In the genomic region with DNA sequence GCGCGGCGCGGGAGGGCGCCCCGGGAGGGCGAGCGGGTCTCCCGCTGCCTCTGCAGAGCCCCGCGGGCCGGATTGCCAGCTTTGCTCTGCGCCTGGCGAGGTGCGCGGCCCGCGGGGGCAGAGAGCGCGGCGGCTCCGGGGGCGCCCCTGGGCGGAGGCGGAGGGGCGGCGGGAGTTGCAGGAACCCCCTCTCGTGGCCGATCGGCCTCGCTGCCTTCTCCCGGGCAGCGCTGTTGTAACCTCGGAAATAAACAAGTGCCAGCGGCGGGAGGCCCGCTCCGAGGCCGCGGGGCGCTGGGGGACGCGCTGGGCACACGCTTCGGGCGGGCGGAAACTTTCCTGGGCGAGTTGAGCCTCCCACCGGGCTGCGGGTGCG, we compare ENCODE assay signal across 10 cellular contexts. TPM values are rescaled to one million over a fixed set of nuclear protein-coding genes. Genes with fewer than 3 reads are reported as not detected.
DNase-seq lines count a peak whose midpoint lies in the region; ATAC-seq, FAIRE-seq and TF ChIP-seq lines count a peak whose summit lies in the region.
"Had no signal": no experiment of that assay in that cellular context is flagged by ENCODE, and none has a peak within 500 bp of the region (broad histone marks: within the 10 kb centered on the region; RNA-seq: fewer than 3 reads in every experiment).

No MANE protein-coding gene starts in this region.

- H3K36me3 Mint-ChIP-seq in activated T-helper 1 cell treated with anti-CD3 and anti-CD28 coated beads, Interleukin-12 subunit alpha, Interleukin-12 subunit beta, Interleukin-2, Interleukin-4 antibody, amounts not matched to agents 30 ng/mL and 10 ng/mL and 1 ng/mL, durations not matched to agents 14 hours and 24 hours and 36 hours (ENCODE audit: low read depth): peaks cover 1% of the 10 kb centered on the region

- H3K4me2 ChIP-seq in keratinocyte (ENCODE audit: control insufficient read depth, extremely low read depth, insufficient read depth, low read depth, low read length): peak overlapping the region; percentile 83

- H3K9ac ChIP-seq in keratinocyte (ENCODE audit: control insufficient read depth, extremely low read depth, insufficient read depth, low read length): peak overlapping the region; percentile 72

- no peaks in the 10 kb centered on the region for H3K4me1 Mint-ChIP-seq in activated T-helper 1 cell treated with anti-CD3 and anti-CD28 coated beads, Interleukin-12 subunit alpha, Interleukin-12 subunit beta, Interleukin-2, Interleukin-4 antibody, amounts not matched to agents 30 ng/mL and 10 ng/mL and 1 ng/mL, durations not matched to agents 14 hours and 24 hours and 36 hours (ENCODE audit: low read depth)

- ATAC-seq in Right ventricle myocardium inferior (peak; percentile 35), HG03442 (IDR thresholded peaks at IDR 0.05; ENCODE audit: unreplicated experiment) (no peak), GM21717 (IDR thresholded peaks at IDR 0.05; ENCODE audit: unreplicated experiment) (no peak)

- peak overlapping the region; percentile 52 for H3K4me3 ChIP-seq in bronchial epithelial cell (ENCODE audit: low read depth, low read length)
- peak overlapping the region; percentile 56 to 86 (median 71) for H3K4me3 ChIP-seq in keratinocyte (ENCODE audit: control insufficient read depth in 2 of 3, extremely low read depth in 1 of 3, insufficient read depth in 2 of 3, low read depth in 1 of 3, low read length in 3 of 3)
- H3K4me3 ChIP-seq in urinary bladder (ENCODE audit: low read depth, low read length): peak overlapping the region; percentile 29

- no peaks in the 10 kb centered on the region for H3K9me1 ChIP-seq in keratinocyte (ENCODE audit: control insufficient read depth, extremely low read depth, insufficient read depth, low read length)

- H3K4me1 ChIP-seq in keratinocyte (ENCODE audit: control insufficient read depth, extremely low read depth, insufficient read depth, low read length): peaks cover 30% of the 10 kb centered on the region
- peaks cover 2% of the 10 kb centered on the region for H3K4me1 ChIP-seq in urinary bladder (ENCODE audit: insufficient read depth)

- no peak overlapping the region for H3K27ac Mint-ChIP-seq in activated T-helper 1 cell treated with anti-CD3 and anti-CD28 coated beads, Interleukin-12 subunit alpha, Interleukin-12 subunit beta, Interleukin-2, Interleukin-4 antibody, amounts not matched to agents 30 ng/mL and 10 ng/mL and 1 ng/mL, durations not matched to agents 14 hours and 24 hours and 36 hours

- peak overlapping the region; percentile 36 for H2AFZ ChIP-seq in keratinocyte (ENCODE audit: control insufficient read depth, low read length)

- FAIRE-seq in bronchial epithelial cell (lab: Jason Lieb, UNC) (no peak), keratinocyte (lab: Jason Lieb, UNC) (no peak)
- FAIRE-seq: D721Med had no signal

- H3K27ac ChIP-seq in keratinocyte (ENCODE audit: control insufficient read depth, insufficient read depth, low read length) (peak overlapping the region; percentile 43), urinary bladder (ENCODE audit: low read depth) (no peak overlapping the region)

- peaks cover 45% of the 10 kb centered on the region for H3K27me3 Mint-ChIP-seq in activated T-helper 1 cell treated with anti-CD3 and anti-CD28 coated beads, Interleukin-12 subunit alpha, Interleukin-12 subunit beta, Interleukin-2, Interleukin-4 antibody, amounts not matched to agents 30 ng/mL and 10 ng/mL and 1 ng/mL, durations not matched to agents 14 hours and 24 hours and 36 hours (ENCODE audit: insufficient read depth)

- H3K27me3 ChIP-seq in bronchial epithelial cell (ENCODE audit: control insufficient read depth, insufficient read depth, low read length): no peaks in the 10 kb centered on the region
- peaks cover 31% of the 10 kb centered on the region for H3K27me3 ChIP-seq in keratinocyte (ENCODE audit: control insufficient read depth, extremely low read depth, insufficient read depth, low read length)

- peaks cover 22% of the 10 kb centered on the region for H3K79me2 ChIP-seq in keratinocyte (ENCODE audit: control insufficient read depth, insufficient read depth, low read length)

- H3K4me3 Mint-ChIP-seq in activated T-helper 1 cell treated with anti-CD3 and anti-CD28 coated beads, Interleukin-12 subunit alpha, Interleukin-12 subunit beta, Interleukin-2, Interleukin-4 antibody, amounts not matched to agents 30 ng/mL and 10 ng/mL and 1 ng/mL, durations not matched to agents 14 hours and 24 hours and 36 hours: no peak overlapping the region

- DNase-seq in Right ventricle myocardium inferior (ENCODE audit: missing footprints): no peak
- DNase-seq in cardiac septum (ENCODE audit: low spot score): no peak
- DNase-seq in bronchial epithelial cell (ENCODE audit: low read depth): no peak
- DNase-seq in keratinocyte (ENCODE audit: low read depth, low spot score): no peak
- DNase-seq in activated T-helper 1 cell treated with anti-CD3 and anti-CD28 coated beads, Interleukin-12 subunit alpha, Interleukin-12 subunit beta, Interleukin-2, Interleukin-4 antibody, amounts not matched to agents 30 ng/mL and 10 ng/mL and 1 ng/mL, durations not matched to agents 14 hours and 24 hours and 36 hours (ENCODE audit: low spot score): no peak

- intact Hi-C loops in Right ventricle myocardium inferior (cut with DNase I): no loop called here
- intact Hi-C loops in cardiac septum (cut with DNase I): no loop called here
- intact Hi-C loops in activated T-helper 1 cell treated with anti-CD3 and anti-CD28 coated beads, Interleukin-12 subunit alpha, Interleukin-12 subunit beta, Interleukin-2, Interleukin-4 antibody, amounts not matched to agents 30 ng/mL and 10 ng/mL and 1 ng/mL, durations not matched to agents 14 hours and 24 hours and 36 hours (cut with micrococcal nuclease): no loop called here

- 1% methylated on average over 51 of the region's 51 CpGs for WGBS in urinary bladder

- no peaks in the 10 kb centered on the region for H3K9me3 ChIP-seq in keratinocyte (ENCODE audit: control insufficient read depth, low read depth, low read length)

- H4K20me1 ChIP-seq in keratinocyte (ENCODE audit: control insufficient read depth, extremely low read depth, insufficient read depth, low read length): no peaks in the 10 kb centered on the region

- no peaks in the 10 kb centered on the region for H3K36me3 ChIP-seq in bronchial epithelial cell (ENCODE audit: control insufficient read depth, insufficient read depth, low read length)
- peaks cover 10 to 15% of the 10 kb centered on the region in 2 experiments for H3K36me3 ChIP-seq in keratinocyte (ENCODE audit: control insufficient read depth in 2 of 2, extremely low read depth in 1 of 2, insufficient read depth in 2 of 2, low read length in 2 of 2)
- H3K36me3 ChIP-seq in urinary bladder (ENCODE audit: insufficient read depth): no peaks in the 10 kb centered on the region

- dilution Hi-C loops in keratinocyte (cut with MboI; ENCODE audit: extremely low pct_ligation_motif_present, low sequenced_read_pairs): no loop called here

- TF ChIP-seq CTCF in bronchial epithelial cell (IDR thresholded peaks at IDR 0.05; ENCODE audit: insufficient read depth, low read length, severe bottlenecking): peak; percentile 48
- TF ChIP-seq CTCF in keratinocyte (optimal IDR thresholded peaks at IDR 0.05 in 1 of 3, IDR thresholded peaks at IDR 0.05 in 1 of 3, conservative IDR thresholded peaks at IDR 0.05 in 1 of 3; ENCODE audit: extremely low read depth in 1 of 3, insufficient read depth in 2 of 3, low read length in 3 of 3): peak in 2 of 3 experiments; percentile 38 to 50

- H3K9me3 Mint-ChIP-seq in activated T-helper 1 cell treated with anti-CD3 and anti-CD28 coated beads, Interleukin-12 subunit alpha, Interleukin-12 subunit beta, Interleukin-2, Interleukin-4 antibody, amounts not matched to agents 30 ng/mL and 10 ng/mL and 1 ng/mL, durations not matched to agents 14 hours and 24 hours and 36 hours: no peaks in the 10 kb centered on the region

RNA-seq across cellular contexts. Expression of a gene that starts 1.2 kb away (rescaled TPM):
- total RNA-seq in Right ventricle myocardium inferior (0.08 TPM), cardiac septum (not detected), bronchial epithelial cell (5.4 and 12.1 TPM in 2 replicates), urinary bladder (0.42 TPM)
- polyA plus RNA-seq in keratinocyte (1.1 to 7.9 TPM (median 2.2 TPM) in 3 replicates), urinary bladder (0.04 TPM)
- 3.1 TPM for polyA plus RNA-seq in keratinocyte (2011; ENCODE audit: low read depth)
- polyA plus RNA-seq in keratinocyte (2011; cell fraction: cytosol; rRNA removed): 1.4 and 2.8 TPM in 2 replicates
- 6.6 and 8.1 TPM in 2 replicates for polyA plus RNA-seq in keratinocyte (2011; cell fraction: nucleus; rRNA removed)
- polyA plus RNA-seq in keratinocyte (2012; ENCODE audit: low replicate concordance): 6.3 and 12.5 TPM in 2 replicates
- polyA minus RNA-seq in keratinocyte: 4.2 to 41.0 TPM (median 7.3 TPM) in 3 replicates
- polyA minus RNA-seq in keratinocyte (2011; cell fraction: cytosol; rRNA and poly(A)+ RNA removed): 7.7 TPM
- polyA minus RNA-seq in keratinocyte (2011; cell fraction: nucleus; rRNA and poly(A)+ RNA removed): 13.7 and 16.7 TPM in 2 replicates
- total RNA-seq in activated T-helper 1 cell treated with anti-CD3 and anti-CD28 coated beads, Interleukin-12 subunit alpha, Interleukin-12 subunit beta, Interleukin-2, Interleukin-4 antibody, amounts not matched to agents 30 ng/mL and 10 ng/mL and 1 ng/mL, durations not matched to agents 14 hours and 24 hours and 36 hours: not detected in 2 replicates
- total RNA-seq: activated CD8-positive, alpha-beta memory T cell treated with anti-CD3 and anti-CD28 coated beads for 36 hours had no signal
